ENCODE assay signal across 28 cellular contexts in the genomic region with DNA sequence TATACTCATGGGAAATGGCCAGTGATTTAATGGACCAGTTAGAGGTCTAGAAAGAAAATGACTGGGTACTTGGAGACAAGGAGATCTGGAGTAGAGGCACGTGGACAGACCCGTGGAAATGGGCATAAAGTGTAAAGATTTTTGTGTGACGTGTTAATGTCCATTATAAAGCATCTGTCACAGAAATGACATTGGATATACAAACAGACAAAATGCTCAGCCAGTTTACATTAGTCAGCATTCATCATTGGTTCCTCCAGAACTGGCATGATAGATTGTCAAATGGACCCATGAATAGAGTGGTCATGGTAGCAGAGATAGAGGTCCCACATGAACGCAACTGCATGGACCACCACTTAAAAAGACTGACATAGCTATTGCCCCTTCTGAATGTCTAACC.
"Had no signal": no experiment of that assay in that cellular context is flagged by ENCODE, and none has a peak within 500 bp of the region (broad histone marks: within the 10 kb centered on the region; RNA-seq: fewer than 3 reads in every experiment).

No MANE protein-coding gene starts in this region.

- H3K4me1 ChIP-seq: pancreas, spleen, suprapubic skin, tibial artery, transverse colon, upper lobe of right lung, uterus had no signal

- DNase-seq: naive thymus-derived CD8-positive, alpha-beta T cell; nephron progenitor cell; nucleus accumbens; pancreas; psoas muscle; right cardiac atrium; spleen; stimulated activated CD4-positive, alpha-beta T cell treated with anti-CD3 and anti-CD28 coated beads, Interleukin-12 subunit alpha, Interleukin-12 subunit beta, amount 100 ng/mL, for 4 hours; stimulated activated CD4-positive, alpha-beta T cell treated with anti-CD3 and anti-CD28 coated beads, Interleukin-1b, Interleukin-23, amount 100 ng/mL, for 48 hours; stimulated activated CD4-positive, alpha-beta T cell treated with anti-CD3 and anti-CD28 coated beads, Interleukin-4, amount 100 ng/mL, for 1 hour; stimulated activated CD4-positive, alpha-beta T cell treated with anti-CD3 and anti-CD28 coated beads, Interleukin-4, amount 100 ng/mL, for 4 hours; stimulated activated CD8-positive, alpha-beta memory T cell treated with anti-CD3 and anti-CD28 coated beads, Interleukin-4, amount 100 ng/mL, for 48 hours; stimulated activated naive CD4-positive, alpha-beta T cell; stimulated activated naive CD8-positive, alpha-beta T cell treated with anti-CD3 and anti-CD28 coated beads, Interleukin-15, amount 100 ng/mL, for 72 hours; stimulated activated naive CD8-positive, alpha-beta T cell treated with anti-CD3 and anti-CD28 coated beads, Interleukin-15, Interleukin-2, amounts not matched to agents 100 U/mL and 50 U/mL, for 24 hours; substantia nigra; testis; tibial artery; transverse colon; upper lobe of right lung; uterus had no signal

- H3K9me3 ChIP-seq: neutrophil, pancreas, psoas muscle, spleen, suprapubic skin, testis, tibial artery, transverse colon, upper lobe of right lung, uterus had no signal

- H3K36me3 ChIP-seq: neutrophil, pancreas, spleen, suprapubic skin, tibial artery, transverse colon, upper lobe of right lung, uterus had no signal

- H3K27ac ChIP-seq: neutrophil, pancreas, psoas muscle, skin epidermis, spleen, suprapubic skin, testis, tibial artery, transverse colon, upper lobe of right lung, uterus had no signal

- FAIRE-seq: pancreas had no signal

- ATAC-seq: naive thymus-derived CD8-positive, alpha-beta T cell; natural killer cell treated with Interleukin-12 subunit alpha and Interleukin-12 subunit beta and Interleukin-15 and Interleukin-18, amount 100 ng/mL, for 72 hours; pancreas; psoas muscle; right cardiac atrium; sciatic nerve; stimulated activated memory B cell treated with anti-CD40 and anti-IgM and Interleukin-4, amounts not matched to agents 10 μg/mL and 1 μg/mL and 100 μg/mL, for 72 hours; stimulated activated naive CD8-positive, alpha-beta T cell treated with anti-CD3 and anti-CD28 coated beads, Interleukin-15, amount 100 ng/mL, for 72 hours; stimulated activated naive CD8-positive, alpha-beta T cell treated with anti-CD3 and anti-CD28 coated beads, Interleukin-15, Interleukin-2, amounts not matched to agents 100 U/mL and 50 U/mL, for 24 hours; upper lobe of right lung had no signal

- H3K4me3 ChIP-seq: pancreas, psoas muscle, skin epidermis, smooth muscle cell, spleen, suprapubic skin, testis, tibial artery, transverse colon, upper lobe of right lung, uterus had no signal

- H3K27me3 ChIP-seq: neutrophil, pancreas, spleen, suprapubic skin, testis, tibial artery, transverse colon, upper lobe of right lung, uterus had no signal

- H3K4me2 ChIP-seq: smooth muscle cell had no signal
